In genomic region chr9:133223152-133223551, GRCh38 we compare ENCODE assay signal across 8 cellular contexts. TPM values are rescaled to one million over a fixed set of nuclear protein-coding genes. Genes with fewer than 3 reads are reported as not detected.
DNase-seq lines count a peak whose midpoint lies in the region; ATAC-seq and TF ChIP-seq lines count a peak whose summit lies in the region.
"Not testable (repeated sequence)": the region's sequence is repeated elsewhere in the genome, so short reads cannot be mapped to it uniquely, and the experiment has no call there.

No MANE protein-coding gene starts in this region.

- not testable (repeated sequence) for H3K4me3 ChIP-seq in Peyer's patch, colonic mucosa, lower lobe of right lung, upper lobe of right lung
- H3K4me3 ChIP-seq in iPS-15b (ENCODE audit: low read depth, low read length), result peak overlapping the region; percentile 4

- not testable (repeated sequence) for H3K27ac ChIP-seq in Peyer's patch, colonic mucosa, lower lobe of right lung, upper lobe of right lung

- not testable (repeated sequence) for TF ChIP-seq CTCF in Peyer's patch (IDR thresholded peaks at IDR 0.05); colonic mucosa (IDR thresholded peaks at IDR 0.05); lower lobe of right lung (IDR thresholded peaks at IDR 0.05); progenitor cell of endocrine pancreas (IDR thresholded peaks at IDR 0.05; ENCODE audit: unreplicated experiment); upper lobe of right lung (IDR thresholded peaks at IDR 0.05)

- H3K4me1 ChIP-seq in Peyer's patch; colonic mucosa; iPS-15b (ENCODE audit: control insufficient read depth, insufficient read depth, low read length); lower lobe of right lung; upper lobe of right lung: not testable (repeated sequence)

- peaks cover 36% of the 10 kb centered on the region for H3K27me3 Mint-ChIP-seq in progenitor cell of endocrine pancreas

- peak; percentile 30 for DNase-seq in EH (ENCODE audit: low read depth)
- DNase-seq in Peyer's patch, result peak in 2 of 3 donors; percentile 46 to 54
- DNase-seq in colonic mucosa, result peak; percentile 37
- DNase-seq in Right ventricle myocardium superior, result peak; percentile 71
- peak; percentile 46 for DNase-seq in lower lobe of right lung
- not testable (repeated sequence) for DNase-seq in progenitor cell of endocrine pancreas (ENCODE audit: low spot score, unreplicated experiment)
- DNase-seq in upper lobe of right lung, result peak; percentile 52

- ATAC-seq in Right ventricle myocardium superior (ENCODE audit: poor library complexity) (peak; percentile 64), lower lobe of right lung (peak in 1 of 2 donors; percentile 7), upper lobe of right lung (peak; percentile 6)

- not testable (repeated sequence) for H3K9me3 Mint-ChIP-seq in progenitor cell of endocrine pancreas (ENCODE audit: low read depth)

- H3K9ac ChIP-seq in colonic mucosa (ENCODE audit: low read depth in 2 of 2, low read length in 2 of 2); iPS-15b (ENCODE audit: low read depth, low read length): not testable (repeated sequence)

- peak overlapping the region; percentile 42 for H3K27ac Mint-ChIP-seq in progenitor cell of endocrine pancreas

- not testable (repeated sequence) for H3K4me3 Mint-ChIP-seq in progenitor cell of endocrine pancreas (ENCODE audit: low read depth)

- not testable (repeated sequence) for H3K9me3 ChIP-seq in Peyer's patch; colonic mucosa; iPS-15b (ENCODE audit: control insufficient read depth, insufficient read depth, low read length); lower lobe of right lung; upper lobe of right lung

- H3K27me3 ChIP-seq in Peyer's patch; colonic mucosa; iPS-15b (ENCODE audit: control insufficient read depth, insufficient read depth, low read length); lower lobe of right lung (ENCODE audit: low read depth); upper lobe of right lung: not testable (repeated sequence)

- intact Hi-C loops in colonic mucosa (cut with DNase I); Right ventricle myocardium superior (cut with DNase I); lower lobe of right lung (cut with DNase I); upper lobe of right lung (cut with DNase I): not testable (repeated sequence)

- not testable (repeated sequence) for TF ChIP-seq POLR2A in Peyer's patch (IDR thresholded peaks at IDR 0.05)

- not testable (repeated sequence) for H3K36me3 ChIP-seq in Peyer's patch; colonic mucosa; iPS-15b (ENCODE audit: control insufficient read depth, insufficient read depth, low read length); lower lobe of right lung; upper lobe of right lung

- not testable (repeated sequence) for H3K36me3 Mint-ChIP-seq in progenitor cell of endocrine pancreas (ENCODE audit: insufficient read depth)

- not testable (repeated sequence) for H3K4me1 Mint-ChIP-seq in progenitor cell of endocrine pancreas (ENCODE audit: low read depth)

RNA-seq across cellular contexts. Expression of gene OBP2B, which starts 14.1 kb away (rescaled TPM):
- not detected for total RNA-seq in Peyer's patch
- total RNA-seq in colonic mucosa, result not detected
- total RNA-seq in Right ventricle myocardium superior, result not detected
- total RNA-seq in lower lobe of right lung, result not detected
- not detected in 2 replicates for total RNA-seq in progenitor cell of endocrine pancreas
- not detected for total RNA-seq in upper lobe of right lung

RNA-seq across cellular contexts. Expression of gene ABO, which starts 51.8 kb away (rescaled TPM):
- total RNA-seq in Peyer's patch, result 100 to 1,000 TPM in 2 of 4 donors, 10 to 100 TPM in 2; 43.7 to 283 (median 148) TPM
- total RNA-seq in colonic mucosa, result 10 to 100 TPM; 58.0 to 77.7 TPM
- 2.4 TPM for total RNA-seq in Right ventricle myocardium superior
- 25.0 TPM for total RNA-seq in lower lobe of right lung
- total RNA-seq in progenitor cell of endocrine pancreas, result 9.3 and 10.3 TPM in 2 replicates
- 16.8 TPM for total RNA-seq in upper lobe of right lung

RNA-seq across cellular contexts. Expression of gene GBGT1, which starts 59.4 kb away (rescaled TPM):
- 10 to 100 TPM in 3 of 4 donors, 1 to 10 TPM in 1; 7.0 to 49.5 (median 14.1) TPM for total RNA-seq in Peyer's patch
- 1 to 10 TPM; 4.6 to 4.8 TPM for total RNA-seq in colonic mucosa
- 6.4 TPM for total RNA-seq in Right ventricle myocardium superior
- total RNA-seq in lower lobe of right lung, result 38.5 TPM
- 5.2 and 7.3 TPM in 2 replicates for total RNA-seq in progenitor cell of endocrine pancreas
- 27.4 TPM for total RNA-seq in upper lobe of right lung
